Comparison of ENCODE assay signal across 18 cellular contexts in genomic region chr10:48543445-48543844, GRCh38.
DNase-seq lines count a peak whose midpoint lies in the region; ATAC-seq, FAIRE-seq and TF ChIP-seq lines count a peak whose summit lies in the region.
"Had no signal": no experiment of that assay in that cellular context is flagged by ENCODE, and none has a peak within 500 bp of the region (broad histone marks: within the 10 kb centered on the region; RNA-seq: fewer than 3 reads in every experiment).

No MANE protein-coding gene starts in this region.

- H2BK5ac ChIP-seq in H1 (ENCODE audit: low read depth, low read length), result peak overlapping the region; percentile 69; the same call in 1 of the 2 replicates
- no peak overlapping the region for H2BK5ac ChIP-seq in trophoblast cell (ENCODE audit: low read depth, low read length, poor library complexity)

- no peak overlapping the region for H3K56ac ChIP-seq in H1 (replicated peaks; ENCODE audit: insufficient read length, low read depth, low read length)

- no peak for TF ChIP-seq EP300 in H1 (IDR thresholded peaks at IDR 0.05; ENCODE audit: borderline replicate concordance in 1 of 2, low read depth in 2 of 2, low read length in 2 of 2)
- TF ChIP-seq EP300 in ovary (IDR thresholded peaks at IDR 0.05), result no peak

- POLR2A ChIA-PET in H1 (lab: Charles Lee; ENCODE audit: partially characterized antibody), result interaction anchor here (1.3 kb wide), 1 partner anchor 9 kb away, joined by 3 read pairs; no protein-coding TSS in a partner anchor
- POLR2A ChIA-PET in GM10248 (lab: Yijun Ruan, JAX), result no interaction called here

- H3K79me1 ChIP-seq in H1 (ENCODE audit: low read depth, low read length), result no peaks in the 10 kb centered on the region
- no peaks in the 10 kb centered on the region for H3K79me1 ChIP-seq in trophoblast cell (ENCODE audit: low read length)

- H4K12ac ChIP-seq in trophoblast cell (ENCODE audit: low read depth, low read length), result no peak overlapping the region

- CTCF ChIA-PET in H1 (lab: Charles Lee; ENCODE audit: partially characterized antibody) (interaction anchor here (1.4 to 2.8 kb wide), 5 partner anchors 10 to 72 kb away, joined by 3 to 11 read pairs (median 5); no protein-coding TSS in a partner anchor), GM10248 (lab: Yijun Ruan, JAX) (interaction anchor here (4.4 kb wide), 1 partner anchor 113 kb away, joined by 27 read pairs; no protein-coding TSS in a partner anchor)

- TF ChIP-seq RAD21 in H1 (IDR thresholded peaks at IDR 0.05 in 1 of 2, conservative IDR thresholded peaks at IDR 0.05 in 1 of 2; ENCODE audit: low read depth in 2 of 2, low read length in 2 of 2), result no peak

- H3K4me3 ChIP-seq in H1 (ENCODE audit: extremely low read depth in 1 of 4, insufficient read depth in 2 of 4, low read depth in 3 of 4, low read length in 4 of 4), result no peak overlapping the region
- H3K4me3 ChIP-seq in trophoblast cell (ENCODE audit: low read depth, low read length), result no peak overlapping the region
- H3K4me3 ChIP-seq in ovary, result no peak overlapping the region
- H3K4me3 ChIP-seq: K562 had no signal

- H2BK12ac ChIP-seq in H1 (ENCODE audit: low read depth, low read length), result peak overlapping the region; percentile 88; the same call in 1 of the 2 replicates
- H2BK12ac ChIP-seq in trophoblast cell (ENCODE audit: low read length), result no peak overlapping the region

- peaks cover 0 to 11% (median 6%) of the 10 kb centered on the region in 4 experiments; a peak in 5 of 7 replicates for H3K4me1 ChIP-seq in H1 (replicated peaks in 1 of 4; ENCODE audit: control insufficient read depth in 3 of 4, insufficient read depth in 4 of 4, low read length in 3 of 4)
- H3K4me1 ChIP-seq in trophoblast cell (ENCODE audit: control insufficient read depth in 1 of 2, insufficient read depth in 2 of 2, low read length in 2 of 2), result no peaks in the 10 kb centered on the region
- H3K4me1 ChIP-seq in ovary (ENCODE audit: insufficient read depth), result peaks cover 7% of the 10 kb centered on the region

- WGBS in H1 (ENCODE audit: extremely low coverage in 1 of 2, insufficient coverage in 1 of 2, insufficient read length in 1 of 2, insufficient replicate concordance in 2 of 2, low coverage in 1 of 2, low lambda C conversion rate in 2 of 2, missing lambda C conversion rate in 1 of 2), 2 experiments, result 81% methylated on average over 1 of the region's 1 CpG; no CpG with 5 or more reads in 1 of the 2 experiments
- no CpG with 5 or more reads among the region's 1 CpG for WGBS in trophoblast cell (ENCODE audit: extremely low coverage, insufficient coverage, insufficient read length)
- 73 to 80% (median 77%) methylated on average over 1 of the region's 1 CpG for WGBS in ovary, 3 donors

- H3K14ac ChIP-seq in H1 (ENCODE audit: insufficient read length) (no peak overlapping the region), trophoblast cell (ENCODE audit: low read length) (no peak overlapping the region)

- H2BK15ac ChIP-seq in H1 (ENCODE audit: low read length), result no peak overlapping the region

- H3K4ac ChIP-seq in H1 (replicated peaks; ENCODE audit: insufficient read length, low read depth, low read length), result no peak overlapping the region
- no peak overlapping the region for H3K4ac ChIP-seq in trophoblast cell (ENCODE audit: low read depth, low read length)

- no peaks in the 10 kb centered on the region; the same call in 1 of the 2 replicates for H3K23me2 ChIP-seq in H1 (ENCODE audit: low read depth, low read length)

- H3K79me2 ChIP-seq in H1 (ENCODE audit: control insufficient read depth in 1 of 2, insufficient read depth in 2 of 2, low read length in 2 of 2), result no peaks in the 10 kb centered on the region
- no peaks in the 10 kb centered on the region for H3K79me2 ChIP-seq in trophoblast cell (ENCODE audit: control insufficient read depth, insufficient read depth, low read length, poor library complexity)

- H2AFZ ChIP-seq in H1 (ENCODE audit: low read length) (no peak overlapping the region), trophoblast cell (ENCODE audit: insufficient read depth, low read length, poor library complexity) (no peak overlapping the region)

- no peaks in the 10 kb centered on the region for H4K20me1 ChIP-seq in H1 (replicated peaks in 1 of 2; ENCODE audit: control insufficient read depth in 1 of 2, insufficient read depth in 2 of 2, low read length in 2 of 2)

- no peak overlapping the region for H4K91ac ChIP-seq in H1 (replicated peaks; ENCODE audit: insufficient read length, low read length)
- no peak overlapping the region for H4K91ac ChIP-seq in trophoblast cell (ENCODE audit: low read depth, low read length)

- FAIRE-seq in H1 (lab: Jason Lieb, UNC), result no peak
- FAIRE-seq: GM19239, K562 had no signal

- H2AK5ac ChIP-seq in H1 (ENCODE audit: low read depth, low read length), result no peak overlapping the region
- no peak overlapping the region for H2AK5ac ChIP-seq in trophoblast cell (ENCODE audit: low read length)

- no peak for ATAC-seq in GM21737 (IDR thresholded peaks at IDR 0.05; ENCODE audit: unreplicated experiment)

- H3K4me2 ChIP-seq in H1 (ENCODE audit: insufficient read depth in 1 of 2, low read depth in 2 of 2, low read length in 2 of 2) (no peak overlapping the region), trophoblast cell (ENCODE audit: low read length) (no peak overlapping the region)

- TF ChIP-seq CTCF in H1 (IDR thresholded peaks at IDR 0.05; ENCODE audit: control extremely low read depth in 1 of 3, insufficient read depth in 1 of 3, low read depth in 1 of 3, low read length in 3 of 3) (no peak), GM10248 (IDR thresholded peaks at IDR 0.05; ENCODE audit: control extremely low read depth, extremely low read depth, low read depth, missing control alignments) (no peak), ovary (IDR thresholded peaks at IDR 0.05) (no peak)

- no peak overlapping the region for H3K18ac ChIP-seq in H1 (ENCODE audit: extremely low read depth, low read length)
- no peak overlapping the region for H3K18ac ChIP-seq in trophoblast cell (ENCODE audit: low read length)

- H4K5ac ChIP-seq in H1 (ENCODE audit: insufficient read length, low read depth, low read length), result no peak overlapping the region

- intact Hi-C loops in ovary (cut with DNase I), result no loop called here

- no peaks in the 10 kb centered on the region for H3K9me3 ChIP-seq in H1 (ENCODE audit: insufficient read depth in 2 of 2, low read depth in 1 of 2, low read length in 1 of 2)
- H3K9me3 ChIP-seq in trophoblast cell (ENCODE audit: insufficient read depth, low read depth, low read length), result peaks cover 2% of the 10 kb centered on the region
- H3K9me3 ChIP-seq in ovary, result no peaks in the 10 kb centered on the region

- 0 out of 2 replicates have a peak overlapping the region, but pooled peaks have one; percentile 91 for H2BK20ac ChIP-seq in H1 (ENCODE audit: low read length)

- no peak for TF ChIP-seq POLR2A in H1 (IDR thresholded peaks at IDR 0.05; ENCODE audit: control extremely low read depth in 1 of 2, low read depth in 2 of 2, low read length in 2 of 2)
- no peak for TF ChIP-seq POLR2A in ovary (IDR thresholded peaks at IDR 0.05)

- H3K23ac ChIP-seq in H1 (ENCODE audit: insufficient read length) (no peak overlapping the region), trophoblast cell (ENCODE audit: low read length) (no peak overlapping the region)

- no peaks in the 10 kb centered on the region for H3K36me3 ChIP-seq in H1 (ENCODE audit: control insufficient read depth in 2 of 4, insufficient read depth in 4 of 4, low read length in 3 of 4)
- no peaks in the 10 kb centered on the region for H3K36me3 ChIP-seq in trophoblast cell (ENCODE audit: control insufficient read depth in 1 of 2, insufficient read depth in 2 of 2, low read length in 2 of 2)
- no peaks in the 10 kb centered on the region for H3K36me3 ChIP-seq in ovary

- H4K8ac ChIP-seq in H1 (ENCODE audit: extremely low read depth, insufficient read depth, low read length), result no peak overlapping the region
- H4K8ac ChIP-seq in trophoblast cell (ENCODE audit: low read depth, low read length), result no peak overlapping the region

- H3K27me3 ChIP-seq in H1 (replicated peaks in 1 of 4; ENCODE audit: control insufficient read depth in 3 of 4, extremely low read depth in 1 of 4, insufficient read depth in 3 of 4, low read length in 3 of 4) (no peaks in the 10 kb centered on the region; a peak in 1 of 7 replicates), trophoblast cell (ENCODE audit: insufficient read depth, low read length) (no peaks in the 10 kb centered on the region), ovary (no peaks in the 10 kb centered on the region)

- H3K27ac ChIP-seq in H1 (ENCODE audit: low read depth, low read length) (no peak overlapping the region), trophoblast cell (ENCODE audit: low read depth, low read length) (no peak overlapping the region), ovary (no peak overlapping the region)
- H3K27ac ChIP-seq: HL-60 had no signal

- DNase-seq in EH (ENCODE audit: low read depth) (peak; percentile 52), LHCN-M2 (ENCODE audit: low read depth) (peak; percentile 46), H1 (ENCODE audit: low read depth in 1 of 2, low spot score in 2 of 2) (no peak), trophoblast cell (peak; percentile 68 to 73), GM10248 (ENCODE audit: extremely low spot score) (no peak), ovary (no peak), DMS114 treated with DMSO at 0.1 percent for 48 hours (lab: John Stamatoyannopoulos, UW; ENCODE audit: unreplicated experiment) (no peak)
- DNase-seq: 8988T; C1 segment of cervical spinal cord; CD4-positive, alpha-beta T cell; DMS153; DMS79 treated with DMSO at 0.1 percent for 48 hours; GDM1; H7 had no signal

- H2BK120ac ChIP-seq in H1 (replicated peaks; ENCODE audit: low read depth, low read length) (no peak overlapping the region), trophoblast cell (ENCODE audit: insufficient read depth, low read length, poor library complexity) (no peak overlapping the region)

- no peak overlapping the region for H3K9ac ChIP-seq in H1 (replicated peaks in 1 of 4; ENCODE audit: extremely low read depth in 1 of 4, low read depth in 3 of 4, low read length in 3 of 4)
- no peak overlapping the region for H3K9ac ChIP-seq in trophoblast cell (ENCODE audit: low read length)

TF ChIP-seq in H1, 55 proteins besides CTCF, POLR2A, EP300 and RAD21:
- no peak for TF ChIP-seq SAP30 (IDR thresholded peaks at IDR 0.05; ENCODE audit: insufficient read depth, insufficient replicate concordance, low read length)
- no peak for TF ChIP-seq NRF1 (IDR thresholded peaks at IDR 0.05; ENCODE audit: low read depth, low read length)
- TF ChIP-seq RXRA (IDR thresholded peaks at IDR 0.05; ENCODE audit: insufficient read depth, low read depth, low read length), result no peak
- TF ChIP-seq SIN3A (conservative IDR thresholded peaks at IDR 0.05 in 1 of 2, IDR thresholded peaks at IDR 0.05 in 1 of 2; ENCODE audit: low read depth in 1 of 2, low read length in 2 of 2), result no peak
- TF ChIP-seq MAFK (IDR thresholded peaks at IDR 0.05; ENCODE audit: low read depth, low read length), result no peak
- no peak for TF ChIP-seq TAF1 (IDR thresholded peaks at IDR 0.05; ENCODE audit: low read depth, low read length)
- no peak for TF ChIP-seq SIX5 (IDR thresholded peaks at IDR 0.05; ENCODE audit: low read depth, low read length)
TF ChIP-seq in H1: peak in this region for 0.

Comparison
In these comparisons a context has a peak if more than half of its experiments do, and no peak if none do; other contexts are left out.
1. DNase-seq: peak in EH (single experiment), LHCN-M2 (single experiment) and trophoblast cell (2 of 2); none in H1 (0 of 2), GM10248 (single experiment), ovary (0 of 5) and DMS114 treated with DMSO at 0.1 percent for 48 hours (single experiment).